21 cellular contexts compared by ENCODE assay signal in the genomic region with DNA sequence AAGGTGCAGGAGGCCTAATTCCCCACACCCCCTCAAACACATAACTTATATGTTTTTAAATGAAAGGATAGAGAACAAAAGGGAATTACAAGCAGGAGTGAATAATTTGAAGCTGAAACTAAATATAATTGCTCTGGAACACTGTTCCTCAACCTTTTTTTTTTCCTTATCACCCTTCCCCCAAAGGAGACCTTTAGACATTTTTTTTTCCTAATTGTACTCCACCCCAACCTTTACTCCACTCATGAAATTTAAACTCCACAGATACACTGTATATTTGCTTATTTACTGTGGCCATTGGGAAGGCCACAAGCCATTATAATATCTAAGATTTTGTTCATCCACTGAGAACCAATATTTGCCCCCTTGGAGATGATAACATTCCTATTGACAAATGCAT. TPM values are rescaled to one million over a fixed set of nuclear protein-coding genes. Genes with fewer than 3 reads are reported as not detected.
DNase-seq lines count a peak whose midpoint lies in the region; ATAC-seq and TF ChIP-seq lines count a peak whose summit lies in the region.
"Had no signal": no experiment of that assay in that cellular context is flagged by ENCODE, and none has a peak within 500 bp of the region (broad histone marks: within the 10 kb centered on the region; RNA-seq: fewer than 3 reads in every experiment).

No MANE protein-coding gene starts in this region.

- in situ Hi-C loops in transverse colon (cut with MboI; ENCODE audit: low pct_ligation_motif_present in 1 of 4, low pct_unique_long_range_greater_than_20kb in 1 of 4, low sequenced_read_pairs in 3 of 4), result no loop called here

- no peak for DNase-seq in GM23338 (ENCODE audit: low spot score)
- DNase-seq in neuronal stem cell (ENCODE audit: low spot score), result no peak
- DNase-seq in transverse colon, result no peak
- no peak for DNase-seq in DMS 273 (lab: John Stamatoyannopoulos, UW; ENCODE audit: unreplicated experiment)
- DNase-seq: Calu3; CD8-positive, alpha-beta T cell; DMS53; GDM1; KG1; NCI-H1092 treated with DMSO at 0.1 percent for 48 hours; NCI-H1436 treated with DMSO at 0.1 percent for 48 hours; NCI-H1930; NCI-H226; NCI-H510A treated with DMSO at 0.1 percent for 48 hours; NCI-H748 treated with DMSO at 0.1 percent for 48 hours; Peyer's patch had no signal

- H3K36me3 ChIP-seq in GM23338 (ENCODE audit: insufficient read depth), result no peaks in the 10 kb centered on the region
- no peaks in the 10 kb centered on the region for H3K36me3 ChIP-seq in neuronal stem cell (replicated peaks in 1 of 2; ENCODE audit: control insufficient read depth in 2 of 2, insufficient read depth in 2 of 2, low read length in 2 of 2)
- H3K36me3 ChIP-seq in transverse colon, result no peaks in the 10 kb centered on the region
- H3K36me3 ChIP-seq: BLaER1, HAP-1, Peyer's patch had no signal

- H3K79me2 ChIP-seq in GM23338 (replicated peaks; ENCODE audit: insufficient read depth), result no peaks in the 10 kb centered on the region

- ATAC-seq in GM23338 (no peak), GM21526 (IDR thresholded peaks at IDR 0.05; ENCODE audit: low FRiP score, unreplicated experiment) (no peak), HG02870 (IDR thresholded peaks at IDR 0.05; ENCODE audit: unreplicated experiment) (no peak)
- ATAC-seq: CD8-positive, alpha-beta T cell had no signal

- H3K9me3 Mint-ChIP-seq in GM23338 (no peaks in the 10 kb centered on the region), brain (peaks cover 0 to 4% (median 0%) of the 10 kb centered on the region in 5 experiments)
- H3K9me3 Mint-ChIP-seq: CD8-positive, alpha-beta T cell had no signal

- TF ChIP-seq CTCF in GM23338 (conservative IDR thresholded peaks at IDR 0.05; ENCODE audit: low read depth in 2 of 2) (no peak), brain (conservative IDR thresholded peaks at IDR 0.05) (no peak), transverse colon (IDR thresholded peaks at IDR 0.05) (no peak)

- H3K27ac Mint-ChIP-seq in GM23338 (no peak overlapping the region; the same call in 1 of the 2 replicates), brain (peak overlapping the region in 3 of 5 experiments; percentile 37 to 43 (median 41))
- H3K27ac Mint-ChIP-seq: CD8-positive, alpha-beta T cell had no signal

- H3K4me3 ChIP-seq in GM23338 (no peak overlapping the region), neuronal stem cell (ENCODE audit: low read length in 2 of 2) (no peak overlapping the region), transverse colon (no peak overlapping the region)
- H3K4me3 ChIP-seq: BLaER1, HAP-1, Peyer's patch had no signal

- H3K27ac ChIP-seq in GM23338 (ENCODE audit: low read depth) (no peak overlapping the region), neuronal stem cell (replicated peaks; ENCODE audit: low read length) (no peak overlapping the region), transverse colon (peak overlapping the region in 3 of 4 donors; percentile 25 to 59 (median 40))
- H3K27ac ChIP-seq: BLaER1, Peyer's patch had no signal

- peak overlapping the region; percentile 37 for H2BK15ac ChIP-seq in neuronal stem cell (ENCODE audit: low read length)

- H3K27me3 Mint-ChIP-seq in GM23338 (ENCODE audit: insufficient read depth, low read depth, poor library complexity) (peaks cover 6% of the 10 kb centered on the region), brain (no peaks in the 10 kb centered on the region)

- peak overlapping the region; percentile 80 for H3K18ac ChIP-seq in neuronal stem cell (ENCODE audit: low read length)

- H3K9me3 ChIP-seq in neuronal stem cell (replicated peaks in 1 of 2; ENCODE audit: control insufficient read depth in 2 of 2, insufficient read depth in 1 of 2, low read depth in 1 of 2, low read length in 2 of 2), result no peaks in the 10 kb centered on the region
- no peaks in the 10 kb centered on the region for H3K9me3 ChIP-seq in transverse colon
- H3K9me3 ChIP-seq: BLaER1, HAP-1, Peyer's patch had no signal

- H3K4me1 Mint-ChIP-seq in GM23338 (peaks cover 49% of the 10 kb centered on the region), brain (peaks cover 42% of the 10 kb centered on the region)

- H2BK120ac ChIP-seq in neuronal stem cell (ENCODE audit: low read depth, low read length), result no peak overlapping the region

- no peak overlapping the region for H3K9ac ChIP-seq in neuronal stem cell (ENCODE audit: low read depth, low read length, poor library complexity)
- H3K9ac ChIP-seq: BLaER1 had no signal

- H3K27me3 ChIP-seq in GM23338 (ENCODE audit: insufficient read depth) (no peaks in the 10 kb centered on the region), neuronal stem cell (ENCODE audit: control insufficient read depth in 3 of 3, insufficient read depth in 3 of 3, low read depth in 1 of 3, low read length in 3 of 3) (no peaks in the 10 kb centered on the region), transverse colon (no peaks in the 10 kb centered on the region)
- H3K27me3 ChIP-seq: BLaER1, Peyer's patch had no signal

- H2AFZ ChIP-seq in GM23338 (no peak overlapping the region), neuronal stem cell (ENCODE audit: low read length) (no peak overlapping the region)

- intact Hi-C loops in transverse colon (cut with DNase I; ENCODE audit: low total_unique reads), result no loop called here

- H4K20me1 ChIP-seq in GM23338 (replicated peaks; ENCODE audit: insufficient read depth), result no peaks in the 10 kb centered on the region
- H4K20me1 ChIP-seq: BLaER1 had no signal

- no peaks in the 10 kb centered on the region for H3K36me3 Mint-ChIP-seq in GM23338 (ENCODE audit: low read depth)
- no peaks in the 10 kb centered on the region for H3K36me3 Mint-ChIP-seq in brain
- H3K36me3 Mint-ChIP-seq: CD8-positive, alpha-beta T cell had no signal

- no peak overlapping the region for H4K91ac ChIP-seq in neuronal stem cell (ENCODE audit: low read depth, low read length, poor library complexity)

- no peaks in the 10 kb centered on the region for H3K79me1 ChIP-seq in neuronal stem cell (ENCODE audit: low read depth, low read length)

- TF ChIP-seq POLR2A in transverse colon (IDR thresholded peaks at IDR 0.05), result no peak

- H3K4me1 ChIP-seq in GM23338 (ENCODE audit: insufficient read depth) (peaks cover 52% of the 10 kb centered on the region), neuronal stem cell (ENCODE audit: control insufficient read depth in 2 of 2, insufficient read depth in 1 of 2, low read depth in 1 of 2, low read length in 2 of 2) (peaks cover 5 to 14% of the 10 kb centered on the region in 2 donors), transverse colon (peaks cover 0 to 53% (median 21%) of the 10 kb centered on the region in 4 donors)

- H3K9me2 ChIP-seq in GM23338 (ENCODE audit: insufficient read depth), result peaks cover 11% of the 10 kb centered on the region

- H3F3A ChIP-seq in GM23338 (replicated peaks; ENCODE audit: low read depth), result no peaks in the 10 kb centered on the region

- TF ChIP-seq EP300 in transverse colon (IDR thresholded peaks at IDR 0.05; ENCODE audit: low read depth), result no peak

- H3K4me3 Mint-ChIP-seq in GM23338, result no peak overlapping the region
- H3K4me3 Mint-ChIP-seq in brain, result no peak overlapping the region
- H3K4me3 Mint-ChIP-seq: CD8-positive, alpha-beta T cell had no signal

- H2BK12ac ChIP-seq in neuronal stem cell (ENCODE audit: low read length), result no peak overlapping the region

- H3K14ac ChIP-seq in neuronal stem cell (ENCODE audit: low read length), result no peak overlapping the region

- no peak overlapping the region for H2BK5ac ChIP-seq in neuronal stem cell (ENCODE audit: low read length)

- H4K8ac ChIP-seq in neuronal stem cell (ENCODE audit: low read depth, low read length), result no peak overlapping the region

- H3K4me2 ChIP-seq in GM23338, result 0 out of 2 replicates have a peak overlapping the region, but pooled peaks have one; percentile 27
- H3K4me2 ChIP-seq in neuronal stem cell (ENCODE audit: insufficient read depth, low read length, poor library complexity, severe bottlenecking), result no peak overlapping the region
- H3K4me2 ChIP-seq: BLaER1 had no signal

- H3K23ac ChIP-seq in neuronal stem cell (ENCODE audit: low read depth, low read length, poor library complexity), result no peak overlapping the region

- H3K4ac ChIP-seq in neuronal stem cell (ENCODE audit: low read length), result no peak overlapping the region

- H2AK5ac ChIP-seq in neuronal stem cell (ENCODE audit: low read depth, low read length), result peak overlapping the region; percentile 76

TF ChIP-seq in GM23338, 12 proteins besides CTCF, POLR2A, EP300 and RAD21:
- TF ChIP-seq, protein P1, sequence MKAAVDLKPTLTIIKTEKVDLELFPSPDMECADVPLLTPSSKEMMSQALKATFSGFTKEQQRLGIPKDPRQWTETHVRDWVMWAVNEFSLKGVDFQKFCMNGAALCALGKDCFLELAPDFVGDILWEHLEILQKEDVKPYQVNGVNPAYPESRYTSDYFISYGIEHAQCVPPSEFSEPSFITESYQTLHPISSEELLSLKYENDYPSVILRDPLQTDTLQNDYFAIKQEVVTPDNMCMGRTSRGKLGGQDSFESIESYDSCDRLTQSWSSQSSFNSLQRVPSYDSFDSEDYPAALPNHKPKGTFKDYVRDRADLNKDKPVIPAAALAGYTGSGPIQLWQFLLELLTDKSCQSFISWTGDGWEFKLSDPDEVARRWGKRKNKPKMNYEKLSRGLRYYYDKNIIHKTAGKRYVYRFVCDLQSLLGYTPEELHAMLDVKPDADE (IDR thresholded peaks at IDR 0.05), result no peak
TF ChIP-seq in GM23338: peak in this region for 0.

RNA-seq across cellular contexts. Expression of a gene that starts 45.4 kb away (rescaled TPM):
- 56.6 and 61.8 TPM in 2 replicates for total RNA-seq in GM23338 (2014; rRNA removed; shearing (Covaris generic))
- polyA plus RNA-seq in GM23338 (2016; fragmentation: Nextera tagmentation; extraction: Ambion mirVana) (25.9 and 32.4 TPM in 2 replicates), brain (ENCODE audit: insufficient read depth, low read depth, low replicate concordance) (8.3 TPM)
- 28.6 TPM for polyA plus RNA-seq in neuronal stem cell (2013, experiment 1 of 2)
- polyA plus RNA-seq in neuronal stem cell (2013, experiment 2 of 2), result 28.9 TPM
- total RNA-seq in transverse colon, result 100 to 1,000 TPM in 1 of 4 donors, 10 to 100 TPM in 3; 20.6 to 818 (median 41.3) TPM

Comparison
In these comparisons a context has a peak if more than half of its experiments do, and no peak if none do; other contexts are left out.
1. H3K27ac ChIP-seq: peak in transverse colon (3 of 4); none in GM23338 (single experiment) and neuronal stem cell (single experiment).